Comparison of ENCODE assay signal across 9 cellular contexts in genomic region chr2:224951723-224952481, GRCh38.
A peak's percentile ranks its signal among the peaks of the same experiment; 100 is the strongest.
DNase-seq lines count a peak whose midpoint lies in the region; ATAC-seq and TF ChIP-seq lines count a peak whose summit lies in the region.
"Had no signal": no experiment of that assay in that cellular context is flagged by ENCODE, and none has a peak within 500 bp of the region (broad histone marks: within the 10 kb centered on the region; RNA-seq: fewer than 3 reads in every experiment).

No MANE protein-coding gene starts in this region.

- no peaks in the 10 kb centered on the region for H3K9me3 ChIP-seq in naive thymus-derived CD4-positive, alpha-beta T cell (ENCODE audit: control insufficient read depth in 2 of 3, low read length in 3 of 3)
- H3K9me3 ChIP-seq in testis, result no peaks in the 10 kb centered on the region
- H3K9me3 ChIP-seq: right lobe of liver had no signal

- no peaks in the 10 kb centered on the region for H3K36me3 ChIP-seq in naive thymus-derived CD4-positive, alpha-beta T cell (ENCODE audit: control insufficient read depth in 2 of 3, insufficient read depth in 3 of 3, low read length in 3 of 3)
- H3K36me3 ChIP-seq in testis (ENCODE audit: low read depth, missing control alignments), result no peaks in the 10 kb centered on the region
- H3K36me3 ChIP-seq: right lobe of liver had no signal

- H3K4me1 ChIP-seq in naive thymus-derived CD4-positive, alpha-beta T cell (ENCODE audit: control insufficient read depth in 2 of 2, insufficient read depth in 2 of 2, low read length in 2 of 2), result peaks cover 51 to 71% of the 10 kb centered on the region in 2 donors
- no peaks in the 10 kb centered on the region for H3K4me1 ChIP-seq in testis
- H3K4me1 ChIP-seq: right lobe of liver had no signal

- TF ChIP-seq POLR2A in testis (IDR thresholded peaks at IDR 0.05), result no peak

- no peaks in the 10 kb centered on the region for H3K27me3 ChIP-seq in naive thymus-derived CD4-positive, alpha-beta T cell (ENCODE audit: control insufficient read depth in 2 of 2, insufficient read depth in 2 of 2, low read length in 2 of 2)
- no peaks in the 10 kb centered on the region for H3K27me3 ChIP-seq in testis
- H3K27me3 ChIP-seq: right lobe of liver had no signal

- ATAC-seq in GM18502 (IDR thresholded peaks at IDR 0.05; ENCODE audit: poor library complexity, unreplicated experiment), result peak; percentile 41
- ATAC-seq in HG02588 (IDR thresholded peaks at IDR 0.05; ENCODE audit: unreplicated experiment), result peak; percentile 32
- no peak for ATAC-seq in naive thymus-derived CD4-positive, alpha-beta T cell
- no peak for ATAC-seq in GM19328 (IDR thresholded peaks at IDR 0.05; ENCODE audit: unreplicated experiment)
- ATAC-seq: right lobe of liver had no signal

- peaks cover 58 to 96% (median 94%) of the 10 kb centered on the region in 7 donors for H3K4me1 Mint-ChIP-seq in naive thymus-derived CD4-positive, alpha-beta T cell

- no peaks in the 10 kb centered on the region for H3K27me3 Mint-ChIP-seq in naive thymus-derived CD4-positive, alpha-beta T cell

- CTCF ChIA-PET in naive thymus-derived CD4-positive, alpha-beta T cell (lab: Charles Lee), result interaction anchor here (1.4 kb wide), 1 partner anchor 50 kb away, joined by 4 read pairs; no protein-coding TSS in a partner anchor

- POLR2A ChIA-PET in naive thymus-derived CD4-positive, alpha-beta T cell (lab: Charles Lee), result interaction anchor here (0.6 to 1.6 kb wide), 6 partner anchors 9 to 159 kb away, joined by 3 to 7 read pairs (median 4); no protein-coding TSS in a partner anchor

- peak; percentile 14 for DNase-seq in SIG-M5 (lab: John Stamatoyannopoulos, UW)
- DNase-seq in naive thymus-derived CD4-positive, alpha-beta T cell, result no peak
- DNase-seq in DMS153 (lab: John Stamatoyannopoulos, UW), result no peak
- DNase-seq in testis, result no peak
- DNase-seq: right lobe of liver had no signal

- H3K27ac Mint-ChIP-seq in naive thymus-derived CD4-positive, alpha-beta T cell, result peak overlapping the region; percentile 64 to 96 (median 85)

- H3K36me3 Mint-ChIP-seq in naive thymus-derived CD4-positive, alpha-beta T cell, result peaks cover 4 to 43% (median 26%) of the 10 kb centered on the region in 5 donors

- H3K27ac ChIP-seq in naive thymus-derived CD4-positive, alpha-beta T cell (ENCODE audit: low read depth, low read length), result peak overlapping the region; percentile 48
- H3K27ac ChIP-seq in testis, result no peak overlapping the region
- H3K27ac ChIP-seq: right lobe of liver, RWPE1 had no signal

- TF ChIP-seq CTCF in testis (IDR thresholded peaks at IDR 0.05), result no peak

- H3K4me3 ChIP-seq in naive thymus-derived CD4-positive, alpha-beta T cell (ENCODE audit: low read length), result no peak overlapping the region
- no peak overlapping the region for H3K4me3 ChIP-seq in testis
- H3K4me3 ChIP-seq: right lobe of liver had no signal

- H3K4me3 Mint-ChIP-seq in naive thymus-derived CD4-positive, alpha-beta T cell, result peak overlapping the region in 6 of 10 donors; percentile 22 to 81 (median 48)

- peaks cover 0 to 5% (median 0%) of the 10 kb centered on the region in 11 donors for H3K9me3 Mint-ChIP-seq in naive thymus-derived CD4-positive, alpha-beta T cell

- intact Hi-C loops in naive thymus-derived CD4-positive, alpha-beta T cell (cut with micrococcal nuclease), result loop anchor here in 1 of 2 donors (2.0 kb wide), 1 partner anchor 13 kb away; no protein-coding TSS in a partner anchor
- intact Hi-C loops in testis (cut with DNase I; ENCODE audit: low total_unique reads), result no loop called here

- WGBS in testis, 2 donors, result 74 to 78% methylated on average over 7 of the region's 7 CpGs

Comparison
In these comparisons a context has a peak if more than half of its experiments do, and no peak if none do; other contexts are left out.
1. ATAC-seq: peak in GM18502 (single experiment) and HG02588 (single experiment); none in naive thymus-derived CD4-positive, alpha-beta T cell (single experiment) and GM19328 (single experiment).